Comparison of ENCODE assay signal across 25 cellular contexts in the genomic region with DNA sequence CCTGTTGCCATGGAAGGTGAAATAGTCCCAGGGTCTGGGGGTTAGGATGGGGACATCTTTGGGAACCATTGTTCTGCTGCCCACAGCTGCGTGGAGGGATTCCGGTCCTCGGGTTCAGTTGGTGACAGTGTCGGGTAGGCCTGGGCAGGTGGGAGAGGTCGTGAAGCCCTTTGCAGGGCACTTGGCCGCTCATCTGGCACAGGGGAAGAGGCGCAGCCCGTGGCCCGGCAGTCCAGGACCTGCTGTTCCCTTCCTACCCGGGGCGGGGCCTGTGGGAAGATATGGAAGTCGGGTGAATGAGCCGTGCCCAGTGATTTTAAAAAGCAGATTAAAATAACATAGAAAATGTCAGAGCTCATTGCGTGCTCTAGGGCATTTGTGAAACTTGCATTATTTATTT. TPM values are rescaled to one million over a fixed set of nuclear protein-coding genes. Genes with fewer than 3 reads are reported as not detected.
DNase-seq lines count a peak whose midpoint lies in the region; ATAC-seq, FAIRE-seq and TF ChIP-seq lines count a peak whose summit lies in the region.
"Had no signal": no experiment of that assay in that cellular context is flagged by ENCODE, and none has a peak within 500 bp of the region (broad histone marks: within the 10 kb centered on the region; RNA-seq: fewer than 3 reads in every experiment).

No MANE protein-coding gene starts in this region.

- H3K36me3 ChIP-seq in neural progenitor cell = no peaks in the 10 kb centered on the region
- H3K36me3 ChIP-seq in stomach = peaks cover 21 to 48% (median 28%) of the 10 kb centered on the region in 4 donors

- peaks cover 74% of the 10 kb centered on the region for H3K79me2 ChIP-seq in neural progenitor cell (ENCODE audit: low read depth)

- TF ChIP-seq CTCF in RWPE1 (conservative IDR thresholded peaks at IDR 0.05; ENCODE audit: low read depth) = no peak
- TF ChIP-seq CTCF in endothelial cell (IDR thresholded peaks at IDR 0.05; ENCODE audit: unreplicated experiment) = no peak
- no peak for TF ChIP-seq CTCF in neural progenitor cell (IDR thresholded peaks at IDR 0.05)
- no peak for TF ChIP-seq CTCF in stomach (IDR thresholded peaks at IDR 0.05)

- H3K36me3 Mint-ChIP-seq in endothelial cell (ENCODE audit: low read depth, unreplicated experiment) (peaks cover 4% of the 10 kb centered on the region), neural progenitor cell (peaks cover 7% of the 10 kb centered on the region)

- no peaks in the 10 kb centered on the region for H3K4me1 ChIP-seq in neural progenitor cell
- peaks cover 0 to 35% (median 16%) of the 10 kb centered on the region in 4 donors for H3K4me1 ChIP-seq in stomach

- H3K9me3 Mint-ChIP-seq in endothelial cell (ENCODE audit: unreplicated experiment) (no peaks in the 10 kb centered on the region), neural progenitor cell (peaks cover 3% of the 10 kb centered on the region)
- H3K9me3 Mint-ChIP-seq: CD14-positive monocyte; CD8-positive, alpha-beta memory T cell had no signal

- peak overlapping the region; percentile 33 for H3K27ac ChIP-seq in RWPE1
- no peak overlapping the region for H3K27ac ChIP-seq in neural progenitor cell
- no peak overlapping the region for H3K27ac ChIP-seq in stomach

- H3K9ac ChIP-seq in neural progenitor cell = no peak overlapping the region

- intact Hi-C loops in stomach (cut with DNase I; ENCODE audit: low total_unique reads) = no loop called here

- peaks cover 78% of the 10 kb centered on the region for H4K20me1 ChIP-seq in neural progenitor cell (ENCODE audit: low read depth)

- H3K4me3 Mint-ChIP-seq in endothelial cell (ENCODE audit: unreplicated experiment) (no peak overlapping the region), neural progenitor cell (no peak overlapping the region)
- H3K4me3 Mint-ChIP-seq: CD14-positive monocyte; CD8-positive, alpha-beta memory T cell had no signal

- H3K27ac Mint-ChIP-seq in endothelial cell (ENCODE audit: unreplicated experiment) (peak overlapping the region; percentile 52), neural progenitor cell (peak overlapping the region; percentile 78)
- H3K27ac Mint-ChIP-seq: CD14-positive monocyte had no signal

- H3K4me3 ChIP-seq in neural progenitor cell (no peak overlapping the region), stomach (no peak overlapping the region)
- H3K4me3 ChIP-seq: GM12878 had no signal

- peaks cover 9% of the 10 kb centered on the region for H3K4me1 Mint-ChIP-seq in endothelial cell (ENCODE audit: unreplicated experiment)
- H3K4me1 Mint-ChIP-seq in neural progenitor cell = peaks cover 7% of the 10 kb centered on the region

- POLR2A ChIA-PET in RWPE1 (lab: Yijun Ruan, JAX; ENCODE audit: low non-redundant PET) = no interaction called here

- 47 to 74% (median 55%) methylated on average over 10 to 14 of the region's 14 CpGs for WGBS in stomach, 5 donors

- no peak for TF ChIP-seq EP300 in stomach (IDR thresholded peaks at IDR 0.05)

- H2AFZ ChIP-seq in neural progenitor cell (replicated peaks) = no peak overlapping the region

- no peak for TF ChIP-seq POLR2A in stomach (IDR thresholded peaks at IDR 0.05)
- TF ChIP-seq POLR2A in GM12891 (IDR thresholded peaks at IDR 0.05; ENCODE audit: low read depth, low read length) = no peak

- H3K27me3 Mint-ChIP-seq in endothelial cell (ENCODE audit: unreplicated experiment) = peaks cover 7% of the 10 kb centered on the region
- H3K27me3 Mint-ChIP-seq in neural progenitor cell (ENCODE audit: insufficient read depth, low read depth) = peaks cover 14% of the 10 kb centered on the region
- H3K27me3 Mint-ChIP-seq: CD8-positive, alpha-beta memory T cell had no signal

- no peak for ATAC-seq in GM18867 (IDR thresholded peaks at IDR 0.05; ENCODE audit: unreplicated experiment)
- ATAC-seq: GM12878, HepG2, PC-3 had no signal

- H3K9me3 ChIP-seq in neural progenitor cell (ENCODE audit: low read depth) (no peaks in the 10 kb centered on the region), stomach (no peaks in the 10 kb centered on the region)

- FAIRE-seq in GM12891 (lab: Jason Lieb, UNC) = no peak
- FAIRE-seq: GM12878, HepG2 had no signal

- no peak overlapping the region for H3K4me2 ChIP-seq in neural progenitor cell

- H3K27me3 ChIP-seq in neural progenitor cell (no peaks in the 10 kb centered on the region), stomach (no peaks in the 10 kb centered on the region)

- DNase-seq in RWPE1 (ENCODE audit: low spot score) = no peak
- no peak for DNase-seq in endothelial cell (ENCODE audit: low spot score)
- DNase-seq in neural progenitor cell (ENCODE audit: low spot score) = no peak
- peak; percentile 66 for DNase-seq in stomach
- DNase-seq in C1 segment of cervical spinal cord (lab: John Stamatoyannopoulos, UW) = no peak
- no peak for DNase-seq in GM12891 (ENCODE audit: insufficient read length, low spot score)
- DNase-seq: CD8-positive, alpha-beta memory T cell; DMS 273 treated with DMSO at 0.1 percent for 48 hours; DMS79; EL; GDM1; Karpas-422; NCI-H1092; NCI-H1436; NCI-H187; NCI-H2107; NCI-H524 treated with DMSO at 0.1 percent for 48 hours; NCI-H82; NK-92 treated with Interleukin-12 subunit alpha and Interleukin-12 subunit beta, amount 100 ng/mL, for 24 hours; PC-3; SHP77 had no signal

- CTCF ChIA-PET in RWPE1 (lab: Yijun Ruan, JAX) = no interaction called here

- no peaks in the 10 kb centered on the region for H3F3A ChIP-seq in neural progenitor cell (ENCODE audit: low read depth)

TF ChIP-seq in GM12891, 5 proteins besides CTCF, POLR2A, EP300 and RAD21:
- no peak for TF ChIP-seq PAX5 (IDR thresholded peaks at IDR 0.05; ENCODE audit: insufficient read depth, low read length, severe bottlenecking)
- TF ChIP-seq POLR2AphosphoS5 (IDR thresholded peaks at IDR 0.05; ENCODE audit: low read depth, low read length) = no peak
- TF ChIP-seq TAF1 (IDR thresholded peaks at IDR 0.05; ENCODE audit: low read depth, low read length) = no peak
- no peak for TF ChIP-seq POU2F2 (IDR thresholded peaks at IDR 0.05; ENCODE audit: low read depth, low read length)
- no peak for TF ChIP-seq SPI1 (IDR thresholded peaks at IDR 0.05; ENCODE audit: low read depth, low read length)
TF ChIP-seq in GM12891: peak in this region for 0.

RNA-seq across cellular contexts. Expression of a gene that starts 44.8 kb away (rescaled TPM):
- 42.4 TPM for total RNA-seq in endothelial cell (ENCODE audit: unreplicated experiment)
- 16.0 and 45.1 TPM in 2 replicates for total RNA-seq in neural progenitor cell (ENCODE audit: low replicate concordance)
- 100 to 1,000 TPM in 2 of 5 donors, 10 to 100 TPM in 3; 22.9 to 202 (median 59.1) TPM for total RNA-seq in stomach
- 10 to 100 TPM in 2 of 3 donors, 1 to 10 TPM in 1; 5.2 to 10.1 (median 10.0) TPM for polyA plus RNA-seq in stomach
- 30.6 TPM for polyA plus RNA-seq in GM12891 (2012; ENCODE audit: low read depth, missing spikeins)
